In genomic region chr14:64675246-64675645, GRCh38 we compare ENCODE assay signal across 15 cellular contexts.
"Had no signal": no experiment of that assay in that cellular context is flagged by ENCODE, and none has a peak within 500 bp of the region (broad histone marks: within the 10 kb centered on the region; RNA-seq: fewer than 3 reads in every experiment).

No MANE protein-coding gene starts in this region.

- ATAC-seq: activated CD4-positive, CD25-positive, alpha-beta regulatory T cell treated with anti-CD3 and anti-CD28 coated beads, Interleukin-2, amount 50 U/mL, for 24 hours; gastrocnemius medialis; lower lobe of right lung; stimulated activated effector memory CD8-positive, alpha-beta T cell treated with anti-CD3 and anti-CD28 coated beads, Interleukin-12 subunit alpha, Interleukin-12 subunit beta, amount 100 ng/mL, for 72 hours; T-helper 17 cell had no signal

- H3K4me3 Mint-ChIP-seq: activated naive CD4-positive, alpha-beta T cell treated with anti-CD3 and anti-CD28 coated beads, Interleukin-2, amount 10 ng/mL, durations not matched to agents 7 days and 5 days; mesothelial cell of epicardium; neural crest cell; stimulated activated effector memory CD8-positive, alpha-beta T cell treated with anti-CD3 and anti-CD28 coated beads, Interleukin-12 subunit alpha, Interleukin-12 subunit beta, amount 100 ng/mL, for 72 hours; T-helper 17 cell had no signal

- H3K36me3 Mint-ChIP-seq: mesothelial cell of epicardium; stimulated activated effector memory CD8-positive, alpha-beta T cell treated with anti-CD3 and anti-CD28 coated beads, Interleukin-12 subunit alpha, Interleukin-12 subunit beta, amount 100 ng/mL, for 72 hours had no signal

- H3K9me3 Mint-ChIP-seq: mesothelial cell of epicardium, neural crest cell had no signal

- H3K36me3 ChIP-seq: gastrocnemius medialis, heart right ventricle, lower lobe of right lung, ovary, tibial nerve had no signal

- H3K27me3 ChIP-seq: gastrocnemius medialis, heart right ventricle, ovary, tibial nerve had no signal

- H3K9me3 ChIP-seq: gastrocnemius medialis, heart right ventricle, lower lobe of right lung, ovary, tibial nerve had no signal

- DNase-seq: activated naive CD4-positive, alpha-beta T cell treated with anti-CD3 and anti-CD28 coated beads, Interleukin-2, amount 10 ng/mL, durations not matched to agents 7 days and 5 days; gastrocnemius medialis; heart right ventricle; lower lobe of right lung; ovary; stimulated activated CD4-positive, alpha-beta T cell treated with anti-CD3 and anti-CD28 coated beads, Interleukin-12 subunit alpha, Interleukin-12 subunit beta, amount 100 ng/mL, for 4 hours; stimulated activated CD4-positive, alpha-beta T cell treated with anti-CD3 and anti-CD28 coated beads, Interleukin-2, amount 100 ng/mL, for 24 hours; T-helper 17 cell had no signal

- H3K27me3 Mint-ChIP-seq: T-helper 17 cell had no signal

- H3K27ac Mint-ChIP-seq: activated naive CD4-positive, alpha-beta T cell treated with anti-CD3 and anti-CD28 coated beads, Interleukin-2, amount 10 ng/mL, durations not matched to agents 7 days and 5 days; activated T-helper 2 cell treated with anti-CD3 and anti-CD28 coated beads, Interferon-gamma antibody, Interleukin-2, Interleukin-4, amounts not matched to agents 10 μg/mL and 5 μg/mL and 100 μg/mL, durations not matched to agents 14 hours and 24 hours and 36 hours; stimulated activated effector memory CD8-positive, alpha-beta T cell treated with anti-CD3 and anti-CD28 coated beads, Interleukin-12 subunit alpha, Interleukin-12 subunit beta, amount 100 ng/mL, for 72 hours had no signal

- H3K4me3 ChIP-seq: gastrocnemius medialis, heart right ventricle, lower lobe of right lung, ovary, tibial nerve had no signal

- H3K27ac ChIP-seq: epithelial cell of prostate, lower lobe of right lung, ovary, tibial nerve had no signal
